ENCODE assay signal across 22 cellular contexts in the genomic region with DNA sequence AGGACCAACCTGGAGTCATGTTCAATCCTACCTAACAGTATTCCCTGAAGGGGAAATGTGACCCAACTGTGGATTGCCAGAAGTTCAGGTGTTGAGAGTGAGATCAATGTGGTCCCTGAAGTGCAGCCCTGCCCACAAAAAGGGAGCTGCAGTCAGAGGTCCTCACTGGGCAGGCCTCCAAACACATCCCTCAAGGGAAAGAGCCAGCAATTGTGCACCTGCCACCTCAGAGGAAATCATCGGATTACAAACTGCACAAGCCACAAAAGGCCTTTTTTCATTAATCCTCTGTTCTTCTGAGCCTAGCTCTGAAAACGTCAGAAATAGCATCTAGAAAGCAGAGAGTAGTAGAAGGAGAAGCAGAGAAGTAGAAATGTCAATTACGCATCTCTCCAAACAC. TPM values are rescaled to one million over a fixed set of nuclear protein-coding genes. Genes with fewer than 3 reads are reported as not detected.
A peak's percentile ranks its signal among the peaks of the same experiment; 100 is the strongest.
DNase-seq lines count a peak whose midpoint lies in the region; ATAC-seq and TF ChIP-seq lines count a peak whose summit lies in the region.
"Had no signal": no experiment of that assay in that cellular context is flagged by ENCODE, and none has a peak within 500 bp of the region (broad histone marks: within the 10 kb centered on the region; RNA-seq: fewer than 3 reads in every experiment).

No MANE protein-coding gene starts in this region.

- no peaks in the 10 kb centered on the region for H3K9me3 Mint-ChIP-seq in brain
- H3K9me3 Mint-ChIP-seq: activated CD4-positive, alpha-beta T cell treated with anti-CD3 and anti-CD28 coated beads, Interleukin-2, amount 10 ng/mL, durations not matched to agents 7 days and 5 days; activated T-helper 17 cell treated with anti-CD3 and anti-CD28 coated beads, Interleukin-2, amount 50 U/mL, for 72 hours had no signal

- peak overlapping the region in 3 of 5 experiments; percentile 4 to 32 (median 23) for H3K27ac Mint-ChIP-seq in brain
- H3K27ac Mint-ChIP-seq: activated CD4-positive, alpha-beta T cell treated with anti-CD3 and anti-CD28 coated beads, Interleukin-2, amount 10 ng/mL, durations not matched to agents 7 days and 5 days; activated naive CD8-positive, alpha-beta T cell; activated T-helper 17 cell treated with anti-CD3 and anti-CD28 coated beads, Interleukin-2, amount 50 U/mL, for 72 hours; B cell had no signal

- H3K4me1 Mint-ChIP-seq in brain = peaks cover 10% of the 10 kb centered on the region

- ATAC-seq in HG03442 (IDR thresholded peaks at IDR 0.05; ENCODE audit: unreplicated experiment) = no peak
- ATAC-seq: activated T-helper 17 cell treated with anti-CD3 and anti-CD28 coated beads, Interleukin-2, amount 50 U/mL, for 72 hours; left colon; naive thymus-derived CD8-positive, alpha-beta T cell; pancreas; right cardiac atrium; Right ventricle myocardium inferior had no signal

- TF ChIP-seq CTCF in brain (conservative IDR thresholded peaks at IDR 0.05) = no peak

- H3K27me3 Mint-ChIP-seq in brain = peaks cover 11% of the 10 kb centered on the region
- H3K27me3 Mint-ChIP-seq: activated naive CD8-positive, alpha-beta T cell had no signal

- peak; percentile 56 to 83 for DNase-seq in NCI-H2081 (lab: John Stamatoyannopoulos, UW)
- DNase-seq in NCI-H2081 treated with DMSO at 0.1 percent for 48 hours (lab: John Stamatoyannopoulos, UW) = no peak
- DNase-seq in NCI-H1105 treated with DMSO at 0.1 percent for 48 hours (lab: John Stamatoyannopoulos, UW) = peak; percentile 86
- DNase-seq in NCI-H2171 (lab: John Stamatoyannopoulos, UW) = peak; percentile 92
- DNase-seq in activated CD4-positive, alpha-beta T cell treated with anti-CD3 and anti-CD28 coated beads for 1 hour = no peak
- DNase-seq in amniotic stem cell (lab: John Stamatoyannopoulos, UW) = no peak
- DNase-seq: activated CD4-positive, alpha-beta T cell treated with anti-CD3 and anti-CD28 coated beads, Interleukin-2, amount 10 ng/mL, durations not matched to agents 7 days and 5 days; GF-D8; left colon; MG63; naive thymus-derived CD8-positive, alpha-beta T cell; NCI-H446; pancreas; right cardiac atrium; substantia nigra; uterus had no signal

- no peaks in the 10 kb centered on the region for H3K36me3 Mint-ChIP-seq in brain
- H3K36me3 Mint-ChIP-seq: naive thymus-derived CD8-positive, alpha-beta T cell had no signal

- no peak overlapping the region for H3K4me3 Mint-ChIP-seq in brain
- H3K4me3 Mint-ChIP-seq: activated CD4-positive, alpha-beta T cell treated with anti-CD3 and anti-CD28 coated beads, Interleukin-2, amount 10 ng/mL, durations not matched to agents 7 days and 5 days; activated naive CD8-positive, alpha-beta T cell; activated T-helper 17 cell treated with anti-CD3 and anti-CD28 coated beads, Interleukin-2, amount 50 U/mL, for 72 hours; B cell; naive thymus-derived CD8-positive, alpha-beta T cell had no signal

RNA-seq across cellular contexts. Expression of a gene that starts 10.8 kb away (rescaled TPM):
- polyA plus RNA-seq in brain (ENCODE audit: insufficient read depth, low read depth, low replicate concordance) = 19.3 TPM

Comparison
In these comparisons a context has a peak if more than half of its experiments do, and no peak if none do; other contexts are left out.
1. DNase-seq: peak in NCI-H2081 (2 of 2), NCI-H1105 treated with DMSO at 0.1 percent for 48 hours (single experiment) and NCI-H2171 (single experiment); none in NCI-H2081 treated with DMSO at 0.1 percent for 48 hours (single experiment), activated CD4-positive, alpha-beta T cell treated with anti-CD3 and anti-CD28 coated beads for 1 hour (single experiment) and amniotic stem cell (single experiment).